1 cellular context compared by ENCODE assay signal in genomic region chr4:180827610-180828009, GRCh38.
TF ChIP-seq lines count a peak whose summit lies in the region.

No MANE protein-coding gene starts in this region.

TF ChIP-seq in SK-N-SH treated with all-trans-retinoic acid at 6 μM for 48 hours, 23 proteins besides CTCF, POLR2A, EP300 and RAD21 (continued from another document):
- TF ChIP-seq PATZ1 (CRISPR knock-in tag; IDR thresholded peaks at IDR 0.05; ENCODE audit: borderline replicate concordance) = no peak
